12 cellular contexts compared by ENCODE assay signal in the genomic region with DNA sequence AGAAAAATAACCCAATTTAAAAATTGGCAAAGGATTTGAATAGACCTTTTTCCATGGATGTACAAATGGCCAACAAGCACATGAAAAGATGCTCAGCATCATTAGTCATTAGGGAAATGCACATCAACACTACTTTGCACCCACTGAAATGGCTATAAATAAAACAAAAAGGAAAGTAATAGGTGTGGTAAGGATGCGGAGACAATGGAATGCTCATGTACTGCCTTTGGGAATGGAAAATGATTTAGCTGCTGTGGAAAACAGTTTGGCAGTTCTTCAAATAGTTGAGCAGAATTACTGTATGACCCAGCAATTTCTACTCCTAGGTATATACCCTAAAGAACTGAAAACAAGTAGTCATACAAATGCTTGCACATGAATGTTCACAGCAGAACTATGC. TPM values are rescaled to one million over a fixed set of nuclear protein-coding genes. Genes with fewer than 3 reads are reported as not detected.
"Had no signal": no experiment of that assay in that cellular context is flagged by ENCODE, and none has a peak within 500 bp of the region (broad histone marks: within the 10 kb centered on the region; RNA-seq: fewer than 3 reads in every experiment).

No MANE protein-coding gene starts in this region.

- H3K27ac ChIP-seq: adrenal gland, parathyroid adenoma, stomach had no signal

- H3K4me3 ChIP-seq: adrenal gland, lung, stomach had no signal

- H3K4me1 ChIP-seq: parathyroid adenoma had no signal

- H3K27me3 ChIP-seq: adrenal gland, stomach had no signal

- H3K79me2 ChIP-seq: parathyroid adenoma had no signal

- H3K9ac ChIP-seq: parathyroid adenoma had no signal

- H2AFZ ChIP-seq: parathyroid adenoma had no signal

- DNase-seq: activated CD4-positive, alpha-beta T cell treated with anti-CD3 and anti-CD28 coated beads for 48 hours; activated CD8-positive, alpha-beta memory T cell treated with anti-CD3 and anti-CD28 coated beads, Interleukin-2, amount 50 U/mL, for 48 hours; activated CD8-positive, alpha-beta T cell treated with anti-CD3 and anti-CD28 coated beads, Interleukin-2, amount 10 ng/mL, durations not matched to agents 7 days and 5 days; activated naive CD4-positive, alpha-beta T cell treated with anti-CD3 and anti-CD28 coated beads, Interleukin-2, amount 10 ng/mL, durations not matched to agents 7 days and 5 days; adrenal gland; naive thymus-derived CD4-positive, alpha-beta T cell; stimulated activated CD4-positive, alpha-beta T cell treated with anti-CD3 and anti-CD28 coated beads, Interleukin-4, amount 100 ng/mL, for 24 hours; stomach had no signal

- H3K9me3 ChIP-seq: adrenal gland, stomach had no signal

RNA-seq across cellular contexts. Expression of a gene that starts 37.4 kb away (rescaled TPM):
- total RNA-seq: activated T-helper 1 cell treated with anti-CD3 and anti-CD28 coated beads, Interleukin-12 subunit alpha, Interleukin-12 subunit beta, Interleukin-2, Interleukin-4 antibody, amounts not matched to agents 30 ng/mL and 10 ng/mL and 1 ng/mL, durations not matched to agents 14 hours and 24 hours and 36 hours; fibroblast of lung had no signal
